22 cellular contexts compared by ENCODE assay signal in the genomic region with DNA sequence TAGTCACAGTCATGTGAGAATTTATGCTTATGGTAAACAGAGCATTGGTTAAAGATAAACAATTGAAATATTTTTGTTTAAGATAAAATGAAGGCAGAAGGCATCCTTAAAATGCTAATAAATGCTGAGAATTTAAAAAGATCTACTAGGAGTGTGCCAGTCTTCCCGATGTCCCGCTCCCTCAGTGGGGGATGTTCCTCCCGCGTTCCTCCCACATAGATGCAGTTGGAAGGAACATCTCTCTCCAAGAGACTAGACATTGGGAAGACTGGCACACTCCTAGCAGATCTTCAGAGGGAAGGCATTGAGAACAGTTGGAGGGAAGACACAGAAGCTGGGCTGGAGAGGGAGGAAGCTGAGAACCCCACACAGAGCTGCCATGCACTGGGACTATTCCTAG.
"Had no signal": no experiment of that assay in that cellular context is flagged by ENCODE, and none has a peak within 500 bp of the region (broad histone marks: within the 10 kb centered on the region; RNA-seq: fewer than 3 reads in every experiment).

No MANE protein-coding gene starts in this region.

- H3K36me3 Mint-ChIP-seq: mesothelial cell of epicardium, naive B cell had no signal

- H3K4me1 Mint-ChIP-seq: naive B cell had no signal

- H3K27ac Mint-ChIP-seq: mesothelial cell of epicardium, naive B cell had no signal

- H3K4me3 ChIP-seq: coronary artery, dorsolateral prefrontal cortex, esophagus muscularis mucosa, gastrocnemius medialis, heart right ventricle, left lung, lower lobe of right lung, mucosa of descending colon had no signal

- H3K4me3 Mint-ChIP-seq: mesothelial cell of epicardium, naive B cell had no signal

- H3K4me1 ChIP-seq: gastrocnemius medialis, left lung had no signal

- FAIRE-seq: endothelial cell of umbilical vein, islet of Langerhans, keratinocyte had no signal

- H3K9me3 ChIP-seq: esophagus muscularis mucosa, heart right ventricle, left lung, lower lobe of right lung, mucosa of descending colon had no signal

- ATAC-seq: foreskin keratinocyte, gastrocnemius medialis, heart right ventricle, left cardiac atrium, left lung, left ventricle myocardium superior, mucosa of descending colon had no signal

- DNase-seq: dermis blood vessel endothelial cell; dorsolateral prefrontal cortex; effector CD4-positive, alpha-beta T cell; effector memory CD4-positive, alpha-beta T cell; foreskin keratinocyte; gastrocnemius medialis; glutamatergic neuron; heart right ventricle; hippocampal formation; left cardiac atrium; left ventricle myocardium superior; lower lobe of right lung; mesenchymal stem cell; mucosa of descending colon; naive B cell had no signal

- H3K27ac ChIP-seq: coronary artery, dorsolateral prefrontal cortex, esophagus muscularis mucosa, foreskin keratinocyte, gastrocnemius medialis, heart right ventricle, left lung, lower lobe of right lung had no signal

- H3K36me3 ChIP-seq: esophagus muscularis mucosa, gastrocnemius medialis, heart right ventricle, left lung, lower lobe of right lung had no signal

- H3K27me3 ChIP-seq: esophagus muscularis mucosa, foreskin keratinocyte, gastrocnemius medialis, heart right ventricle, left lung had no signal
